ENCODE assay signal across 1 cellular context in the genomic region with DNA sequence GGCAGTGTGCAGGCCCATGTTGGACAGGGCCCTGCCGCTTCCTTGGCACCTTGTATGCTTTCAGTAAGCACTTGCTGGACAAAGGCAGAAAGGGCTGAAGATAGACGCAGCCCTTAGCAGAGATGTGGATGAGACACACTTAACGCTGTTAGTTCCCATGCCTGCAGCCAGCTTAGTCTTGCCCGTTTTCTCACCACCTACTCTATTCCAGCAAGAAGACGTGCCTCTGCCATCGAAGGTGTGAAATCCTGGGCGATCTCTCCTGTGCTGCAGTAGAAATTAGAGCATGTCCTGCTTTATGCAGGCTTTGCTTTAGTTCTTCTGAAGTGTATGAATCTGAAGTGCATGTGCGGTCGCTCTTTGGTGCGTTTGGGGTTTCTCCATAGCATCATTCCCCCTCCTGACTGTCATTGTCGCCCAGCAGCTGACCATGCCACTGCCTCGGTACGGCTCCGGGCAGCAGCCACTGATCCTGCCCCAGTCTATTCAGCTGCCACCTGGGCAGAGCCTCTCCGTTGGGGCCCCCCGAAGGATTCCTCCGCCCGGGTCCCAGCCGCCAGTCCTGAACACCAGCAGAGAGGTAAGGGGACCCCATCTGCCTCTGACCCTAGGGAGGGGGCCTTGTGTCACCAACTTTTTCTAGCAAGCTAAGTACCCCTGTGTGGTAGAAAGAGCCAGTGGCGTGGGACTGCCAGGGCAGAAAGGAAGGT.
TF ChIP-seq lines count a peak whose summit lies in the region.

No MANE protein-coding gene starts in this region.

TF ChIP-seq in IMR-90, 13 proteins besides CTCF, POLR2A, EP300 and RAD21:
- no peak for TF ChIP-seq CEBPB (IDR thresholded peaks at IDR 0.05; ENCODE audit: low read depth, low read length)
- TF ChIP-seq BHLHE40 (IDR thresholded peaks at IDR 0.05; ENCODE audit: low read depth, low read length) = no peak
- TF ChIP-seq RFX5 (IDR thresholded peaks at IDR 0.05; ENCODE audit: low read depth, low read length) = no peak
- no peak for TF ChIP-seq CHD1 (IDR thresholded peaks at IDR 0.05; ENCODE audit: low read depth, low read length)
- TF ChIP-seq, protein P1, sequence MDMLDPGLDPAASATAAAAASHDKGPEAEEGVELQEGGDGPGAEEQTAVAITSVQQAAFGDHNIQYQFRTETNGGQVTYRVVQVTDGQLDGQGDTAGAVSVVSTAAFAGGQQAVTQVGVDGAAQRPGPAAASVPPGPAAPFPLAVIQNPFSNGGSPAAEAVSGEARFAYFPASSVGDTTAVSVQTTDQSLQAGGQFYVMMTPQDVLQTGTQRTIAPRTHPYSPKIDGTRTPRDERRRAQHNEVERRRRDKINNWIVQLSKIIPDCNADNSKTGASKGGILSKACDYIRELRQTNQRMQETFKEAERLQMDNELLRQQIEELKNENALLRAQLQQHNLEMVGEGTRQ (IDR thresholded peaks at IDR 0.05; ENCODE audit: low read depth, low read length) = no peak
- TF ChIP-seq MXI1 (IDR thresholded peaks at IDR 0.05; ENCODE audit: borderline replicate concordance, low read depth, low read length) = no peak
- TF ChIP-seq MAZ (IDR thresholded peaks at IDR 0.05; ENCODE audit: borderline replicate concordance, low read depth, low read length) = no peak
TF ChIP-seq in IMR-90: peak in this region for 0.
